8 cellular contexts compared by ENCODE assay signal in the genomic region with DNA sequence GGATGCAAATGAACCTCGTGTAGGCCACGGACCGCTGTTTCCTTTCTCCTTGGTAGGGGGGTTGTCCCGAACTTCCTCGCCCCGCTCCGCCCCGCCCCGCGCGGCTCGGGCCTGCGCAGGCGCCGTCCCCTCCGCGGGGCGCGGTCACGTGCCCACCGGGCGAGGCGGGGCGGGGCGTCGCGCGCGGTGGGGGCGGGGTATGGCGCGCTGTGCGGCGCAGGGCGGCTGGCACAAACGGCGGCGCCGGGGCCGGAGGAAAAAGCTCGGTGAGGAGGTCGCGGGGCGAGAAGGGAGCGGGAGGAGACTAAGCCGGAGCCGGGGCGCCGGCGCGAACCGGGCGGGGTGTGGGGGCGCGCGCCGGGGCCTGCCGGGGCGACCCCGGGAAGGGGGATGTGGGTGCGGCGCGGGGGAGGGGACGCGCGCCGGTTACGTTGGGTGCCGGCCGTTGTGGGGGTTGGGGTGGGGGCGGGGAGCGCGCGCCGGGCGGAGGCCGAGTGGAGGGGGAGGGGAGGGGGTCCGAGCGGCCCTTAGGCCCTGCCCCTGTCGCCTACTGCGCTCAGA. TPM values are rescaled to one million over a fixed set of nuclear protein-coding genes. Genes with fewer than 3 reads are reported as not detected.
DNase-seq lines count a peak whose midpoint lies in the region; ATAC-seq and TF ChIP-seq lines count a peak whose summit lies in the region.

EGLN2 (plus strand) TSS at position 195 of the 561 bp plus-strand sequence. CDS start 1,382 bp downstream, outside the sequence.

- H3K27me3 Mint-ChIP-seq in memory B cell (no peaks in the 10 kb centered on the region), type B pancreatic cell (no peaks in the 10 kb centered on the region)

- no peaks in the 10 kb centered on the region for H3K9me3 Mint-ChIP-seq in memory B cell
- no peaks in the 10 kb centered on the region for H3K9me3 Mint-ChIP-seq in type B pancreatic cell

- peak; percentile 63 for ATAC-seq in GM21390 (IDR thresholded peaks at IDR 0.05; ENCODE audit: unreplicated experiment)
- ATAC-seq in memory B cell (ENCODE audit: low read depth): peak; percentile 73
- no peak for ATAC-seq in GM21619 (IDR thresholded peaks at IDR 0.05; ENCODE audit: unreplicated experiment)

- H3K79me2 ChIP-seq in Karpas-422 (ENCODE audit: low read length): peaks cover 46% of the 10 kb centered on the region

- peaks cover 17% of the 10 kb centered on the region for H3K36me3 Mint-ChIP-seq in memory B cell
- H3K36me3 Mint-ChIP-seq in type B pancreatic cell: no peaks in the 10 kb centered on the region

- no peak for TF ChIP-seq CTCF in type B pancreatic cell (conservative IDR thresholded peaks at IDR 0.05)

- no peaks in the 10 kb centered on the region for H3K9me2 ChIP-seq in Karpas-422 (replicated peaks; ENCODE audit: insufficient read depth, low read length)

- peaks cover 36% of the 10 kb centered on the region for H4K20me1 ChIP-seq in Karpas-422 (ENCODE audit: insufficient read depth, low read depth, low read length)

- no peaks in the 10 kb centered on the region for H3K9me3 ChIP-seq in Karpas-422 (ENCODE audit: low read length)

- H3K27me3 ChIP-seq in Karpas-422 (ENCODE audit: low read length): no peaks in the 10 kb centered on the region

- H3K4me3 Mint-ChIP-seq in memory B cell: peak within 1 kb of the TSS; percentile 99
- peak within 1 kb of the TSS; percentile 95 for H3K4me3 Mint-ChIP-seq in type B pancreatic cell

- H3K9ac ChIP-seq in Karpas-422 (ENCODE audit: low read length): peak within 1 kb of the TSS; percentile 97

- H3K4me1 Mint-ChIP-seq in memory B cell: peaks cover 53% of the 10 kb centered on the region
- H3K4me1 Mint-ChIP-seq in type B pancreatic cell (ENCODE audit: unreplicated experiment): peaks cover 31% of the 10 kb centered on the region

- H3K27ac Mint-ChIP-seq in memory B cell (peak within 1 kb of the TSS; percentile 94), type B pancreatic cell (peak within 1 kb of the TSS; percentile 98)

- peak within 1 kb of the TSS; percentile 90 for H3K4me3 ChIP-seq in Karpas-422 (ENCODE audit: low read length)

- H3K4me1 ChIP-seq in Karpas-422 (ENCODE audit: low read length): peaks cover 55% of the 10 kb centered on the region

- peak within 1 kb of the TSS; percentile 93 for H3K27ac ChIP-seq in Karpas-422 (ENCODE audit: low read length)
- H3K27ac ChIP-seq in cingulate gyrus (ENCODE audit: low read depth, low read length): peak within 1 kb of the TSS; percentile 96

- 0 out of 2 replicates have a peak within 1 kb of the TSS, but pooled peaks have one; percentile 5 for H2AFZ ChIP-seq in Karpas-422 (ENCODE audit: low read length)

- DNase-seq in COLO668 (lab: John Stamatoyannopoulos, UW; ENCODE audit: unreplicated experiment): peak; percentile 64
- no peak for DNase-seq in Karpas-422
- peak in 1 of 2 donors; percentile 99 for DNase-seq in memory B cell (ENCODE audit: low spot score in 2 of 2)
- DNase-seq in type B pancreatic cell (ENCODE audit: extremely low spot score, unreplicated experiment): no peak
- DNase-seq in NCI-H1417 treated with DMSO at 0.1 percent for 48 hours (lab: John Stamatoyannopoulos, UW): no peak

- peak within 1 kb of the TSS; percentile 86 for H3K4me2 ChIP-seq in Karpas-422 (ENCODE audit: low read depth, low read length, poor library complexity, severe bottlenecking)

- H3K36me3 ChIP-seq in Karpas-422 (ENCODE audit: insufficient read depth, low read length): peaks cover 5% of the 10 kb centered on the region; the same call in 1 of the 2 replicates

RNA-seq across cellular contexts. Expression of gene EGLN2, which starts in this region (rescaled TPM):
- total RNA-seq in Karpas-422 (2014; rRNA removed; shearing (Covaris generic); ENCODE audit: low replicate concordance): 49.4 and 111 TPM in 2 replicates
- 83.4 and 83.8 TPM in 2 replicates for total RNA-seq in type B pancreatic cell (ENCODE audit: low replicate concordance)
